ENCODE assay signal across 29 cellular contexts in genomic region chr5:94977437-94977836, GRCh38.
"Had no signal": no experiment of that assay in that cellular context is flagged by ENCODE, and none has a peak within 500 bp of the region (broad histone marks: within the 10 kb centered on the region; RNA-seq: fewer than 3 reads in every experiment).

No MANE protein-coding gene starts in this region.

- H3K4me3 Mint-ChIP-seq: stimulated activated effector memory CD8-positive, alpha-beta T cell treated with anti-CD3 and anti-CD28 coated beads, Interleukin-12 subunit alpha, Interleukin-12 subunit beta, amount 100 ng/mL, for 72 hours; stimulated activated memory B cell treated with anti-CD40 and anti-IgM and Interleukin-4, amounts not matched to agents 10 μg/mL and 1 μg/mL and 100 μg/mL, for 72 hours; stimulated activated naive B cell treated with anti-CD40 and anti-IgM and Interleukin-4, amounts not matched to agents 10 μg/mL and 1 μg/mL and 100 μg/mL, for 72 hours; stimulated activated naive CD8-positive, alpha-beta T cell treated with anti-CD3 and anti-CD28 coated beads, Interleukin-15, amount 100 ng/mL, for 72 hours; stimulated activated naive CD8-positive, alpha-beta T cell treated with anti-CD3 and anti-CD28 coated beads, Interleukin-15, Interleukin-2, amounts not matched to agents 100 ng/mL and 50 ng/mL, for 24 hours; type B pancreatic cell had no signal

- H3K27me3 ChIP-seq: stomach, suprapubic skin, testis, thyroid gland, tibial artery, tibial nerve, transverse colon, upper lobe of left lung, upper lobe of right lung, uterus, vagina had no signal

- H3K27ac ChIP-seq: stomach, suprapubic skin, testis, thoracic aorta, thyroid gland, tibial artery, tibial nerve, transverse colon, upper lobe of left lung, upper lobe of right lung, uterus, vagina had no signal

- H3K27ac Mint-ChIP-seq: stimulated activated effector memory CD8-positive, alpha-beta T cell treated with anti-CD3 and anti-CD28 coated beads, Interleukin-12 subunit alpha, Interleukin-12 subunit beta, amount 100 ng/mL, for 72 hours; stimulated activated memory B cell treated with anti-CD40 and anti-IgM and Interleukin-4, amounts not matched to agents 10 μg/mL and 1 μg/mL and 100 μg/mL, for 72 hours; stimulated activated naive B cell treated with anti-CD40 and anti-IgM and Interleukin-4, amounts not matched to agents 10 μg/mL and 1 μg/mL and 100 μg/mL, for 72 hours; stimulated activated naive CD8-positive, alpha-beta T cell treated with anti-CD3 and anti-CD28 coated beads, Interleukin-15, amount 100 ng/mL, for 72 hours; stimulated activated naive CD8-positive, alpha-beta T cell treated with anti-CD3 and anti-CD28 coated beads, Interleukin-15, Interleukin-2, amounts not matched to agents 100 ng/mL and 50 ng/mL, for 24 hours; type B pancreatic cell had no signal

- H3K4me1 ChIP-seq: stomach, suprapubic skin, testis, thyroid gland, tibial artery, tibial nerve, transverse colon, upper lobe of left lung, upper lobe of right lung, uterus, vagina had no signal

- H3K9me3 ChIP-seq: suprapubic skin, testis, thyroid gland had no signal

- H3K4me1 Mint-ChIP-seq: stimulated activated effector memory CD8-positive, alpha-beta T cell treated with anti-CD3 and anti-CD28 coated beads, Interleukin-12 subunit alpha, Interleukin-12 subunit beta, amount 100 ng/mL, for 72 hours; stimulated activated memory B cell treated with anti-CD40 and anti-IgM and Interleukin-4, amounts not matched to agents 10 μg/mL and 1 μg/mL and 100 μg/mL, for 72 hours; stimulated activated naive B cell treated with anti-CD40 and anti-IgM and Interleukin-4, amounts not matched to agents 10 μg/mL and 1 μg/mL and 100 μg/mL, for 72 hours; stimulated activated naive CD8-positive, alpha-beta T cell treated with anti-CD3 and anti-CD28 coated beads, Interleukin-15, amount 100 ng/mL, for 72 hours had no signal

- H3K36me3 ChIP-seq: stomach, suprapubic skin, thoracic aorta, thyroid gland, tibial artery, transverse colon, upper lobe of left lung, upper lobe of right lung, uterus, vagina had no signal

- H3K4me3 ChIP-seq: stomach, suprapubic skin, testis, thoracic aorta, thyroid gland, tibial artery, tibial nerve, transverse colon, upper lobe of left lung, upper lobe of right lung, uterus, vagina had no signal

- H3K27me3 Mint-ChIP-seq: stimulated activated naive B cell treated with anti-CD40 and anti-IgM and Interleukin-4, amounts not matched to agents 10 μg/mL and 1 μg/mL and 100 μg/mL, for 72 hours; stimulated activated naive CD8-positive, alpha-beta T cell treated with anti-CD3 and anti-CD28 coated beads, Interleukin-15, amount 100 ng/mL, for 72 hours; stimulated activated naive CD8-positive, alpha-beta T cell treated with anti-CD3 and anti-CD28 coated beads, Interleukin-15, Interleukin-2, amounts not matched to agents 100 ng/mL and 50 ng/mL, for 24 hours; type B pancreatic cell had no signal

- H3K36me3 Mint-ChIP-seq: stimulated activated effector memory CD8-positive, alpha-beta T cell treated with anti-CD3 and anti-CD28 coated beads, Interleukin-12 subunit alpha, Interleukin-12 subunit beta, amount 100 ng/mL, for 72 hours; stimulated activated memory B cell treated with anti-CD40 and anti-IgM and Interleukin-4, amounts not matched to agents 10 μg/mL and 1 μg/mL and 100 μg/mL, for 72 hours; stimulated activated naive B cell treated with anti-CD40 and anti-IgM and Interleukin-4, amounts not matched to agents 10 μg/mL and 1 μg/mL and 100 μg/mL, for 72 hours; type B pancreatic cell had no signal

- DNase-seq: stimulated activated CD4-positive, alpha-beta T cell treated with anti-CD3 and anti-CD28 coated beads, Interleukin-2, amount 100 ng/mL, for 48 hours; stimulated activated CD4-positive, alpha-beta T cell treated with anti-CD3 and anti-CD28 coated beads, Interleukin-4, amount 100 ng/mL, for 1 hour; stimulated activated CD4-positive, alpha-beta T cell treated with anti-CD3 and anti-CD28 coated beads, Interleukin-4, amount 100 ng/mL, for 24 hours; stimulated activated CD4-positive, alpha-beta T cell treated with anti-CD3 and anti-CD28 coated beads, Interleukin-4, amount 100 ng/mL, for 4 hours; stimulated activated CD8-positive, alpha-beta memory T cell treated with anti-CD3 and anti-CD28 coated beads, Interleukin-4, amount 100 ng/mL, for 48 hours; stimulated activated naive B cell treated with anti-CD40 and anti-IgM and Interleukin-4, amounts not matched to agents 10 μg/mL and 1 μg/mL and 100 μg/mL, for 72 hours; stimulated activated naive CD4-positive, alpha-beta T cell; stimulated activated naive CD4-positive, alpha-beta T cell treated with Interleukin-2 at 50 U/mL for 16 hours; stimulated activated naive CD8-positive, alpha-beta T cell treated with anti-CD3 and anti-CD28 coated beads, Interleukin-15, amount 100 ng/mL, for 72 hours; stimulated activated naive CD8-positive, alpha-beta T cell treated with anti-CD3 and anti-CD28 coated beads, Interleukin-15, Interleukin-2, amounts not matched to agents 100 U/mL and 50 U/mL, for 24 hours; stomach; substantia nigra; testis; thyroid gland; tibial artery; transverse colon; trophoblast cell; upper lobe of left lung; upper lobe of right lung; uterus had no signal

- FAIRE-seq: urothelium cell line had no signal

- ATAC-seq: stimulated activated effector memory CD8-positive, alpha-beta T cell treated with anti-CD3 and anti-CD28 coated beads, Interleukin-12 subunit alpha, Interleukin-12 subunit beta, amount 100 ng/mL, for 72 hours; stimulated activated memory B cell treated with anti-CD40 and anti-IgM and Interleukin-4, amounts not matched to agents 10 μg/mL and 1 μg/mL and 100 μg/mL, for 72 hours; stimulated activated naive B cell treated with anti-CD40 and anti-IgM and Interleukin-4, amounts not matched to agents 10 μg/mL and 1 μg/mL and 100 μg/mL, for 72 hours; stimulated activated naive CD8-positive, alpha-beta T cell treated with anti-CD3 and anti-CD28 coated beads, Interleukin-15, amount 100 ng/mL, for 72 hours; stimulated activated naive CD8-positive, alpha-beta T cell treated with anti-CD3 and anti-CD28 coated beads, Interleukin-15, Interleukin-2, amounts not matched to agents 100 U/mL and 50 U/mL, for 24 hours; upper lobe of right lung had no signal
